Comparison of ENCODE assay signal across 18 cellular contexts in the genomic region with DNA sequence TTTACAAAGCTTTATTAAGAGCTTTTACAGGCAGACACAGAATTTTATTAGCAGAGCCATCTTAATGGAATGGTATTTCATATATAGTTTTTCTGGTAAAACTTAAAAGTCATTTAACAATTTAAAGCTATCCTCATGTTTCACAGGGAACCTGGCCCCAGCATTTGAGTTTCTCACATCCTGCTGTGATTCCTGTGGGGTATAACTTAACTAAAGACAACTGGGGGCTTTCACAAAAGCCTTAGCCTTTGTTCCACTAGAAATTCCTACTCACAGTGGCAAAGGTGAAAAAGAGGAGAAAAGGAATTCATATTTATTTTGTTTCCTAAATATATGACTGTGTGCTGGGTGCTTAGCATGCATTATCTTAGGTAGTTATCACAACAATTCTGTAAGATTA.
A peak's percentile ranks its signal among the peaks of the same experiment; 100 is the strongest.
DNase-seq lines count a peak whose midpoint lies in the region; ATAC-seq and TF ChIP-seq lines count a peak whose summit lies in the region.
"Had no signal": no experiment of that assay in that cellular context is flagged by ENCODE, and none has a peak within 500 bp of the region (broad histone marks: within the 10 kb centered on the region; RNA-seq: fewer than 3 reads in every experiment).

No MANE protein-coding gene starts in this region.

- TF ChIP-seq CTCF in HFFc6 (IDR thresholded peaks at IDR 0.05) (no peak), WTC11 (IDR thresholded peaks at IDR 0.05) (no peak)

- H3K9me3 ChIP-seq in iPS-20b (ENCODE audit: insufficient read depth, low read depth, low read length) (no peaks in the 10 kb centered on the region), neuron (ENCODE audit: low read length) (no peaks in the 10 kb centered on the region)
- H3K9me3 ChIP-seq: BLaER1 had no signal

- H3K4me1 Mint-ChIP-seq in HFFc6 (ENCODE audit: low read depth) (peaks cover 17% of the 10 kb centered on the region), WTC11 (peaks cover 16% of the 10 kb centered on the region)
- no peaks in the 10 kb centered on the region for H3K4me1 Mint-ChIP-seq in activated CD4-positive, alpha-beta memory T cell treated with anti-CD3 and anti-CD28 coated beads for 36 hours (ENCODE audit: low read depth)
- H3K4me1 Mint-ChIP-seq: CD14-positive monocyte had no signal

- no peak overlapping the region for H3K4me3 Mint-ChIP-seq in HFFc6
- no peak overlapping the region for H3K4me3 Mint-ChIP-seq in WTC11
- H3K4me3 Mint-ChIP-seq in activated CD4-positive, alpha-beta memory T cell treated with anti-CD3 and anti-CD28 coated beads for 36 hours, result no peak overlapping the region
- H3K4me3 Mint-ChIP-seq: CD14-positive monocyte; CD4-positive, alpha-beta memory T cell; H9 had no signal

- DNase-seq in HFFc6 (no peak), WTC11 (ENCODE audit: low spot score) (no peak), NCI-H146 treated with DMSO at 0.1 percent for 48 hours (lab: John Stamatoyannopoulos, UW; ENCODE audit: unreplicated experiment) (no peak), glomerular visceral epithelial cell (ENCODE audit: extremely low spot score) (no peak)
- DNase-seq in activated CD4-positive, alpha-beta memory T cell treated with anti-CD3 and anti-CD28 coated beads for 36 hours, result no peak
- DNase-seq: 8988T; CD4-positive, alpha-beta memory T cell; DMS153; DMS79; GDM1; GOT3; H9 had no signal

- peak; percentile 63 for ATAC-seq in WTC11
- ATAC-seq in GM19397 (IDR thresholded peaks at IDR 0.05; ENCODE audit: unreplicated experiment), result no peak
- ATAC-seq: K562 had no signal

- H3K36me3 Mint-ChIP-seq in HFFc6 (ENCODE audit: low read depth) (no peaks in the 10 kb centered on the region; the same call in 1 of the 2 replicates), WTC11 (no peaks in the 10 kb centered on the region)
- peaks cover 4% of the 10 kb centered on the region for H3K36me3 Mint-ChIP-seq in activated CD4-positive, alpha-beta memory T cell treated with anti-CD3 and anti-CD28 coated beads for 36 hours

- H3K27me3 ChIP-seq in iPS-20b (ENCODE audit: insufficient read depth, low read length) (no peaks in the 10 kb centered on the region), neuron (ENCODE audit: insufficient read depth, low read length) (no peaks in the 10 kb centered on the region)
- H3K27me3 ChIP-seq: BLaER1 had no signal

- H3K4me1 ChIP-seq in iPS-20b (ENCODE audit: insufficient read depth, low read length) (peaks cover 14% of the 10 kb centered on the region; the same call in 1 of the 2 replicates), neuron (ENCODE audit: insufficient read depth, low read length) (peaks cover 2% of the 10 kb centered on the region)
- H3K4me1 ChIP-seq: BLaER1 had no signal

- CTCF ChIA-PET in WTC11 (lab: Charles Lee), result interaction anchor here (0.7 to 1.9 kb wide), 4 partner anchors 20 to 328 kb away, joined by 3 to 7 read pairs (median 4); no protein-coding TSS in a partner anchor
- CTCF ChIA-PET in activated CD4-positive, alpha-beta memory T cell treated with anti-CD3 and anti-CD28 coated beads for 36 hours (lab: Charles Lee), result no interaction called here

- H3K27ac ChIP-seq in iPS-20b (ENCODE audit: low read length), result no peak overlapping the region
- H3K27ac ChIP-seq: BLaER1 had no signal

- H2AFZ ChIP-seq in neuron (ENCODE audit: low read depth, low read length), result peak overlapping the region; percentile 26

- H3K36me3 ChIP-seq in iPS-20b (ENCODE audit: insufficient read depth, low read depth, low read length) (no peaks in the 10 kb centered on the region), neuron (ENCODE audit: insufficient read depth, low read length) (no peaks in the 10 kb centered on the region)
- H3K36me3 ChIP-seq: BLaER1 had no signal

- H3K9ac ChIP-seq in iPS-20b (ENCODE audit: low read depth, low read length), result no peak overlapping the region
- H3K9ac ChIP-seq: BLaER1 had no signal

- intact Hi-C loops in activated CD4-positive, alpha-beta memory T cell treated with anti-CD3 and anti-CD28 coated beads for 36 hours (cut with micrococcal nuclease), result no loop called here

- peaks cover 2% of the 10 kb centered on the region; the same call in 1 of the 2 replicates for H3K27me3 Mint-ChIP-seq in HFFc6 (ENCODE audit: insufficient read depth)
- no peaks in the 10 kb centered on the region for H3K27me3 Mint-ChIP-seq in WTC11 (ENCODE audit: low read depth)
- H3K27me3 Mint-ChIP-seq in activated CD4-positive, alpha-beta memory T cell treated with anti-CD3 and anti-CD28 coated beads for 36 hours, result no peaks in the 10 kb centered on the region
- H3K27me3 Mint-ChIP-seq: CD4-positive, alpha-beta memory T cell had no signal

- H3K9me3 Mint-ChIP-seq in HFFc6 (no peaks in the 10 kb centered on the region), WTC11 (peaks cover 3% of the 10 kb centered on the region; the same call in 1 of the 2 replicates)
- H3K9me3 Mint-ChIP-seq in activated CD4-positive, alpha-beta memory T cell treated with anti-CD3 and anti-CD28 coated beads for 36 hours, result no peaks in the 10 kb centered on the region
- H3K9me3 Mint-ChIP-seq: CD4-positive, alpha-beta memory T cell; H9 had no signal

- peak overlapping the region; percentile 21; the same call in 1 of the 2 replicates for H3K27ac Mint-ChIP-seq in HFFc6
- H3K27ac Mint-ChIP-seq in WTC11, result no peak overlapping the region
- H3K27ac Mint-ChIP-seq in activated CD4-positive, alpha-beta memory T cell treated with anti-CD3 and anti-CD28 coated beads for 36 hours, result no peak overlapping the region
- H3K27ac Mint-ChIP-seq: CD14-positive monocyte had no signal

- POLR2A ChIA-PET in WTC11 (lab: Charles Lee), result no interaction called here
- POLR2A ChIA-PET in activated CD4-positive, alpha-beta memory T cell treated with anti-CD3 and anti-CD28 coated beads for 36 hours (lab: Charles Lee), result no interaction called here

- H3K4me3 ChIP-seq in iPS-20b (ENCODE audit: low read length) (0 out of 2 replicates have a peak overlapping the region, but pooled peaks have one; percentile 11), neuron (ENCODE audit: low read length) (no peak overlapping the region)
- H3K4me3 ChIP-seq: BLaER1, K562 had no signal

TF ChIP-seq in WTC11, 78 proteins besides CTCF, POLR2A, EP300 and RAD21:
- no peak for TF ChIP-seq ZNF232 (CRISPR knock-in tag; IDR thresholded peaks at IDR 0.05)
- no peak for TF ChIP-seq ATF1 (CRISPR knock-in tag; IDR thresholded peaks at IDR 0.05)
- TF ChIP-seq ZNF423 (CRISPR knock-in tag; IDR thresholded peaks at IDR 0.05), result peak; percentile 29; the same call in 1 of the 2 replicates
